9 cellular contexts compared by ENCODE assay signal in genomic region chr12:105705765-105706164, GRCh38.
DNase-seq lines count a peak whose midpoint lies in the region; ATAC-seq and TF ChIP-seq lines count a peak whose summit lies in the region.
"Had no signal": no experiment of that assay in that cellular context is flagged by ENCODE, and none has a peak within 500 bp of the region (broad histone marks: within the 10 kb centered on the region; RNA-seq: fewer than 3 reads in every experiment).

No MANE protein-coding gene starts in this region.

- no peaks in the 10 kb centered on the region for H3K27me3 ChIP-seq in fibroblast of lung (ENCODE audit: control insufficient read depth, insufficient read depth, low read length)

- peaks cover 2% of the 10 kb centered on the region for H3K9me3 Mint-ChIP-seq in neural crest cell
- H3K9me3 Mint-ChIP-seq: T-helper 1 cell treated with Interleukin-12 subunit alpha and Interleukin-12 subunit beta and Interleukin-4 antibody, amounts not matched to agents 30 μg/mL and 1 μg/mL, for 36 hours had no signal

- H3K27ac Mint-ChIP-seq in neural crest cell (ENCODE audit: unreplicated experiment) = peak overlapping the region; percentile 4
- H3K27ac Mint-ChIP-seq: T-helper 1 cell treated with Interleukin-12 subunit alpha and Interleukin-12 subunit beta and Interleukin-4 antibody, amounts not matched to agents 30 μg/mL and 1 μg/mL, for 36 hours had no signal

- H4K20me1 ChIP-seq in fibroblast of lung (ENCODE audit: control insufficient read depth, extremely low read depth, insufficient read depth, low read length) = no peaks in the 10 kb centered on the region

- peaks cover 4% of the 10 kb centered on the region for H3K4me1 ChIP-seq in fibroblast of lung (ENCODE audit: control insufficient read depth, extremely low read depth, insufficient read depth, low read length)

- peaks cover 2% of the 10 kb centered on the region for H3K36me3 Mint-ChIP-seq in neural crest cell (ENCODE audit: low read depth)

- H3K4me3 Mint-ChIP-seq in neural crest cell = peak overlapping the region; percentile 62
- H3K4me3 Mint-ChIP-seq: T-helper 1 cell treated with Interleukin-12 subunit alpha and Interleukin-12 subunit beta and Interleukin-4 antibody, amounts not matched to agents 30 μg/mL and 1 μg/mL, for 36 hours had no signal

- no peak for ATAC-seq in HG02840 (IDR thresholded peaks at IDR 0.05; ENCODE audit: low FRiP score, unreplicated experiment)

- no peak overlapping the region for H3K9ac ChIP-seq in fibroblast of lung (ENCODE audit: insufficient read depth, low read length)

- no peaks in the 10 kb centered on the region for H3K27me3 Mint-ChIP-seq in neural crest cell (ENCODE audit: low read depth)

- TF ChIP-seq CTCF in fibroblast of lung (conservative IDR thresholded peaks at IDR 0.05 in 1 of 2, IDR thresholded peaks at IDR 0.05 in 1 of 2; ENCODE audit: low read depth in 1 of 2, low read length in 2 of 2) (peak; percentile 88 to 90), neural crest cell (conservative IDR thresholded peaks at IDR 0.05) (peak; percentile 80)

- no peak overlapping the region for H3K4me3 ChIP-seq in Jurkat, Clone E6-1 (ENCODE audit: low read length)
- no peak overlapping the region for H3K4me3 ChIP-seq in fibroblast of lung (replicated peaks in 1 of 4; ENCODE audit: control extremely low read depth in 1 of 4, insufficient read depth in 1 of 4, low read depth in 3 of 4, low read length in 4 of 4)

- no peak overlapping the region for H3K27ac ChIP-seq in fibroblast of lung (ENCODE audit: insufficient read depth, low read length)

- peaks cover 37% of the 10 kb centered on the region for H3K4me1 Mint-ChIP-seq in neural crest cell

- H3K36me3 ChIP-seq in fibroblast of lung (ENCODE audit: control insufficient read depth, insufficient read depth, low read length) = no peaks in the 10 kb centered on the region

- no peak overlapping the region for H3K4me2 ChIP-seq in fibroblast of lung (ENCODE audit: extremely low read depth, insufficient read depth, low read length)

- no peaks in the 10 kb centered on the region for H3K79me2 ChIP-seq in fibroblast of lung (ENCODE audit: control insufficient read depth, insufficient read depth, low read length)

- H3K9me3 ChIP-seq in fibroblast of lung (ENCODE audit: control insufficient read depth, insufficient read depth, low read depth, low read length) = no peaks in the 10 kb centered on the region

- no peak overlapping the region for H2AFZ ChIP-seq in fibroblast of lung (ENCODE audit: low read length)

- peak; percentile 13 for DNase-seq in DMS153 (lab: John Stamatoyannopoulos, UW)
- DNase-seq in Jurkat, Clone E6-1 (ENCODE audit: low read depth, low spot score) = peak; percentile 20
- peak; percentile 54 to 59 for DNase-seq in SHP77 (lab: John Stamatoyannopoulos, UW)
- peak; percentile 67 to 79 for DNase-seq in fibroblast of lung (ENCODE audit: low read depth in 2 of 2)
- peak; percentile 64 for DNase-seq in neural crest cell (ENCODE audit: low read depth, low spot score)
- DNase-seq in effector CD8-positive, alpha-beta T cell (lab: John Stamatoyannopoulos, UW) = no peak
- DNase-seq in cortex of kidney (lab: John Stamatoyannopoulos, UW) = no peak

Comparison
In these comparisons a context has a peak if more than half of its experiments do, and no peak if none do; other contexts are left out.
1. DNase-seq: peak in DMS153 (single experiment), Jurkat, Clone E6-1 (single experiment), SHP77 (2 of 2), fibroblast of lung (2 of 2) and neural crest cell (single experiment); none in effector CD8-positive, alpha-beta T cell (single experiment) and cortex of kidney (single experiment).